1 cellular context compared by ENCODE assay signal in the genomic region with DNA sequence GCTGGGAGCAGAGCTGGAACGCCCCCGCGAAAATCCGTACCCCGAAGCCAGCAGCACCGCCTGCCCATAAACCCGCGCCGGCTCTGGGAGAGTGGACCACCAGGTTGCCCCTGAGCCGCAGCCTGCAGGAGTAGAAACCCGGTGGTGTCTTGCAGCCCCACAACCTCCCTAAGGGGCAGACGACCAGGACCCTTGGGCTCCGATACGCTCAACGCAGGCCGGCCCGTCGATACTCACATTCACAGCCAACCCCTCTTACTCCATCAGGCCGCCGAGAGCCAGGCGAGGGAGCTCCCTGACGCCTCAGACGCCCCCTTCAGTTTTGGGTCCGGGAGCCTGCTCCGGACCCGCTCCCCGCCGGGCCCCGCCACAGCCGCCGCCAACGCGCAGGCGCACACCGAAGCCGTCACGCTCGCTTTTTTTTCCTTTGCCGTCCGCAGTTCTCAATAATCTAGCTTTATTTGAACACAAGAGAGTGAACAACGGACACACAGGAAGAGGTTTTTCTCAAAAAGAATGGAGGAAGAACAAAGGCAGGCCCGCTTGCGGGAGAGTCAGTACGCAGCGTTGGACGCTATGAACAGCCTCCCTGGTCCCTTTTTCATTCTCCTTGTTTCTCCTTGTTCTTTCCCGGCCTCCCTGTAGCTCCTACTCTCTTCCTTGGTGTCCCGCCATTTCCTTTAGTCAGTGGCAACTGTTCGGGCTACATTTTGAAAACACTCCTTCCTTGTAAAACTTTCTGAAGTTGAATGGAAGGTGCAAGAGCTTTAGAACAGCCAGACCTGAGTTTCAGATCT.
A peak's percentile ranks its signal among the peaks of the same experiment; 100 is the strongest.
TF ChIP-seq lines count a peak whose summit lies in the region.

TSS of gene ZNF106 (minus strand) at position 399 of the 797 bp plus-strand sequence. CDS start 18,852 bp downstream, outside the sequence.

TF ChIP-seq in HepG2, 621 proteins besides CTCF, POLR2A, EP300 and RAD21 (continued from another document and continues in another):
- TF ChIP-seq DPF2 (CRISPR knock-in tag; IDR thresholded peaks at IDR 0.05; ENCODE audit: borderline replicate concordance, low read depth) (0 out of 2 replicates have a peak, but pooled peaks have one; percentile 9), POLR2AphosphoS5 (IDR thresholded peaks at IDR 0.05; ENCODE audit: low read depth, low read length) (peak; percentile 88), ZNF780A (CRISPR knock-in tag; IDR thresholded peaks at IDR 0.05) (no peak), ISL2 (CRISPR knock-in tag; IDR thresholded peaks at IDR 0.05) (peak; percentile 60), TFDP1 (CRISPR knock-in tag; IDR thresholded peaks at IDR 0.05; ENCODE audit: borderline replicate concordance) (no peak; the same call in 1 of the 2 replicates), SOX13 (IDR thresholded peaks at IDR 0.05) (no peak), SOX13 (CRISPR knock-in tag; conservative IDR thresholded peaks at IDR 0.05 in 1 of 2, IDR thresholded peaks at IDR 0.05 in 1 of 2) (peak in 1 of 2 experiments; percentile 73; a peak in 2 of 4 replicates), DNMT3B (CRISPR knock-in tag; conservative IDR thresholded peaks at IDR 0.05) (no peak), MYNN (CRISPR knock-in tag; IDR thresholded peaks at IDR 0.05; ENCODE audit: low read depth) (no peak), AFF4 (CRISPR knock-in tag; IDR thresholded peaks at IDR 0.05) (no peak), ZNF12 (CRISPR knock-in tag; IDR thresholded peaks at IDR 0.05) (no peak), ZNF567 (CRISPR knock-in tag; IDR thresholded peaks at IDR 0.05; ENCODE audit: borderline replicate concordance) (no peak), ZFP41 (CRISPR knock-in tag; IDR thresholded peaks at IDR 0.05; ENCODE audit: borderline replicate concordance) (no peak), ZNF556 (CRISPR knock-in tag; IDR thresholded peaks at IDR 0.05; ENCODE audit: borderline replicate concordance) (no peak; the same call in 1 of the 2 replicates), ARNT2 (CRISPR knock-in tag; IDR thresholded peaks at IDR 0.05; ENCODE audit: low read depth) (peak; percentile 72; the same call in 1 of the 2 replicates), SIX4 (CRISPR knock-in tag; IDR thresholded peaks at IDR 0.05) (no peak), MTA3 (CRISPR knock-in tag; IDR thresholded peaks at IDR 0.05) (no peak), DZIP1 (CRISPR knock-in tag; IDR thresholded peaks at IDR 0.05) (no peak), ZNF33A (CRISPR knock-in tag; IDR thresholded peaks at IDR 0.05; ENCODE audit: borderline replicate concordance) (peak; percentile 42; the same call in 1 of the 2 replicates), PRDM4 (CRISPR knock-in tag; IDR thresholded peaks at IDR 0.05; ENCODE audit: borderline replicate concordance) (no peak), TCF12 (IDR thresholded peaks at IDR 0.05) (no peak), TCF12 (CRISPR knock-in tag; IDR thresholded peaks at IDR 0.05) (no peak; the same call in 1 of the 2 replicates), MED13 (CRISPR knock-in tag; IDR thresholded peaks at IDR 0.05) (no peak), DR1 (CRISPR knock-in tag; IDR thresholded peaks at IDR 0.05) (peak; percentile 72; the same call in 1 of the 2 replicates), U2AF2 (IDR thresholded peaks at IDR 0.05; ENCODE audit: low read depth, low read length) (no peak), KLF16 (CRISPR knock-in tag; IDR thresholded peaks at IDR 0.05) (peak in 1 of 2 experiments; percentile 86; a peak in 1 of 4 replicates), ZBTB8A (CRISPR knock-in tag; IDR thresholded peaks at IDR 0.05; ENCODE audit: borderline replicate concordance, low read depth) (no peak), PRMT3 (CRISPR knock-in tag; IDR thresholded peaks at IDR 0.05; ENCODE audit: borderline replicate concordance, low read depth) (no peak), CBX1 (IDR thresholded peaks at IDR 0.05; ENCODE audit: low read depth) (peak; percentile 49), ZMYM3 (CRISPR knock-in tag; IDR thresholded peaks at IDR 0.05) (0 out of 2 replicates have a peak, but pooled peaks have one; percentile 65), MAFG (CRISPR knock-in tag; IDR thresholded peaks at IDR 0.05) (no peak), RBFOX2 (IDR thresholded peaks at IDR 0.05; ENCODE audit: low read depth, low read length) (peak; percentile 95), SRSF1 (optimal IDR thresholded peaks at IDR 0.05; ENCODE audit: low read depth, low read length) (peak; percentile 79), TEAD2 (CRISPR knock-in tag; IDR thresholded peaks at IDR 0.05) (no peak), EEA1 (CRISPR knock-in tag; IDR thresholded peaks at IDR 0.05; ENCODE audit: borderline replicate concordance) (no peak), POLR2AphosphoS2 (IDR thresholded peaks at IDR 0.05; ENCODE audit: low read depth, low read length) (no peak)
- TF ChIP-seq, protein P1, sequence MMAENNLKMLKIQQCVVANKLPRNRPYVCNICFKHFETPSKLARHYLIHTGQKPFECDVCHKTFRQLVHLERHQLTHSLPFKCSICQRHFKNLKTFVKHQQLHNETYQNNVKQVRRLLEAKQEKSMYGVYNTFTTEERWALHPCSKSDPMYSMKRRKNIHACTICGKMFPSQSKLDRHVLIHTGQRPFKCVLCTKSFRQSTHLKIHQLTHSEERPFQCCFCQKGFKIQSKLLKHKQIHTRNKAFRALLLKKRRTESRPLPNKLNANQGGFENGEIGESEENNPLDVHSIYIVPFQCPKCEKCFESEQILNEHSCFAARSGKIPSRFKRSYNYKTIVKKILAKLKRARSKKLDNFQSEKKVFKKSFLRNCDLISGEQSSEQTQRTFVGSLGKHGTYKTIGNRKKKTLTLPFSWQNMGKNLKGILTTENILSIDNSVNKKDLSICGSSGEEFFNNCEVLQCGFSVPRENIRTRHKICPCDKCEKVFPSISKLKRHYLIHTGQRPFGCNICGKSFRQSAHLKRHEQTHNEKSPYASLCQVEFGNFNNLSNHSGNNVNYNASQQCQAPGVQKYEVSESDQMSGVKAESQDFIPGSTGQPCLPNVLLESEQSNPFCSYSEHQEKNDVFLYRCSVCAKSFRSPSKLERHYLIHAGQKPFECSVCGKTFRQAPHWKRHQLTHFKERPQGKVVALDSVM (CRISPR knock-in tag; IDR thresholded peaks at IDR 0.05) = peak; percentile 34; the same call in 1 of the 2 replicates
- TF ChIP-seq, protein P2, sequence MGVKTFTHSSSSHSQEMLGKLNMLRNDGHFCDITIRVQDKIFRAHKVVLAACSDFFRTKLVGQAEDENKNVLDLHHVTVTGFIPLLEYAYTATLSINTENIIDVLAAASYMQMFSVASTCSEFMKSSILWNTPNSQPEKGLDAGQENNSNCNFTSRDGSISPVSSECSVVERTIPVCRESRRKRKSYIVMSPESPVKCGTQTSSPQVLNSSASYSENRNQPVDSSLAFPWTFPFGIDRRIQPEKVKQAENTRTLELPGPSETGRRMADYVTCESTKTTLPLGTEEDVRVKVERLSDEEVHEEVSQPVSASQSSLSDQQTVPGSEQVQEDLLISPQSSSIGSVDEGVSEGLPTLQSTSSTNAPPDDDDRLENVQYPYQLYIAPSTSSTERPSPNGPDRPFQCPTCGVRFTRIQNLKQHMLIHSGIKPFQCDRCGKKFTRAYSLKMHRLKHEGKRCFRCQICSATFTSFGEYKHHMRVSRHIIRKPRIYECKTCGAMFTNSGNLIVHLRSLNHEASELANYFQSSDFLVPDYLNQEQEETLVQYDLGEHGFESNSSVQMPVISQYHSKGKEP (CRISPR knock-in tag; IDR thresholded peaks at IDR 0.05) = 0 out of 2 replicates have a peak, but pooled peaks have one; percentile 17
- TF ChIP-seq, protein P3, sequence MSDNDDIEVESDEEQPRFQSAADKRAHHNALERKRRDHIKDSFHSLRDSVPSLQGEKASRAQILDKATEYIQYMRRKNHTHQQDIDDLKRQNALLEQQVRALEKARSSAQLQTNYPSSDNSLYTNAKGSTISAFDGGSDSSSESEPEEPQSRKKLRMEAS (IDR thresholded peaks at IDR 0.05) = peak; percentile 45
- TF ChIP-seq, protein P4, sequence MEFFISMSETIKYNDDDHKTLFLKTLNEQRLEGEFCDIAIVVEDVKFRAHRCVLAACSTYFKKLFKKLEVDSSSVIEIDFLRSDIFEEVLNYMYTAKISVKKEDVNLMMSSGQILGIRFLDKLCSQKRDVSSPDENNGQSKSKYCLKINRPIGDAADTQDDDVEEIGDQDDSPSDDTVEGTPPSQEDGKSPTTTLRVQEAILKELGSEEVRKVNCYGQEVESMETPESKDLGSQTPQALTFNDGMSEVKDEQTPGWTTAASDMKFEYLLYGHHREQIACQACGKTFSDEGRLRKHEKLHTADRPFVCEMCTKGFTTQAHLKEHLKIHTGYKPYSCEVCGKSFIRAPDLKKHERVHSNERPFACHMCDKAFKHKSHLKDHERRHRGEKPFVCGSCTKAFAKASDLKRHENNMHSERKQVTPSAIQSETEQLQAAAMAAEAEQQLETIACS (CRISPR knock-in tag; IDR thresholded peaks at IDR 0.05) = no peak
